Comparison of ENCODE assay signal across 19 cellular contexts in genomic region chr16:56233795-56234566, GRCh38. TPM values are rescaled to one million over a fixed set of nuclear protein-coding genes. Genes with fewer than 3 reads are reported as not detected.
DNase-seq lines count a peak whose midpoint lies in the region; ATAC-seq and TF ChIP-seq lines count a peak whose summit lies in the region.
"Had no signal": no experiment of that assay in that cellular context is flagged by ENCODE, and none has a peak within 500 bp of the region (broad histone marks: within the 10 kb centered on the region; RNA-seq: fewer than 3 reads in every experiment).

No MANE protein-coding gene starts in this region.

- H3K9me3 Mint-ChIP-seq in CD14-positive monocyte, result no peaks in the 10 kb centered on the region

- TF ChIP-seq POLR2A in right lobe of liver (IDR thresholded peaks at IDR 0.05), result no peak
- TF ChIP-seq POLR2A in ovary (IDR thresholded peaks at IDR 0.05), result no peak

- peaks cover 0 to 45% (median 10%) of the 10 kb centered on the region in 4 donors for H3K4me1 ChIP-seq in right lobe of liver
- H3K4me1 ChIP-seq in ovary (ENCODE audit: insufficient read depth), result peaks cover 2% of the 10 kb centered on the region

- H3K27ac ChIP-seq in cingulate gyrus (ENCODE audit: low read depth, low read length), result peak overlapping the region; percentile 62
- H3K27ac ChIP-seq in right lobe of liver, result peak overlapping the region in 2 of 3 donors; percentile 58 to 85
- no peak overlapping the region for H3K27ac ChIP-seq in ovary
- H3K27ac ChIP-seq: C4-2B, HL-60 had no signal

- DNase-seq in CD1c-positive myeloid dendritic cell (ENCODE audit: extremely low spot score) (peak; percentile 10), MV-4-11 (lab: John Stamatoyannopoulos, UW) (peak; percentile 41), right lobe of liver (peak; percentile 55 to 80 (median 80)), dedifferentiated amniotic fluid mesenchymal stem cell (ENCODE audit: extremely low spot score) (no peak), CD14-positive monocyte (ENCODE audit: low spot score) (no peak), ovary (no peak), nucleus accumbens (lab: John Stamatoyannopoulos, UW) (no peak)
- DNase-seq: DMS53, GF-D8, KG1, NCI-H1694, NCI-H2081, NCI-H2171 treated with DMSO at 0.1 percent for 48 hours, NCI-H524 treated with DMSO at 0.1 percent for 48 hours, RPMI8226, SHP77 had no signal

- TF ChIP-seq CTCF in right lobe of liver (IDR thresholded peaks at IDR 0.05), result no peak
- TF ChIP-seq CTCF in CD14-positive monocyte (IDR thresholded peaks at IDR 0.05), result no peak
- TF ChIP-seq CTCF in ovary (IDR thresholded peaks at IDR 0.05), result no peak

- intact Hi-C loops in right lobe of liver (cut with DNase I) (no loop called here), CD14-positive monocyte (cut with micrococcal nuclease) (no loop called here), ovary (cut with DNase I) (no loop called here)

- H3K36me3 Mint-ChIP-seq in CD14-positive monocyte, result no peaks in the 10 kb centered on the region

- H3K4me1 Mint-ChIP-seq in CD14-positive monocyte, result no peaks in the 10 kb centered on the region

- peak; percentile 75 to 83 (median 77) for ATAC-seq in right lobe of liver

- H3K4me3 ChIP-seq in right lobe of liver (peak overlapping the region in 1 of 3 donors; percentile 53), ovary (no peak overlapping the region)

- H3K27me3 ChIP-seq in right lobe of liver, result no peaks in the 10 kb centered on the region
- no peaks in the 10 kb centered on the region for H3K27me3 ChIP-seq in ovary

- H3K9me3 ChIP-seq in right lobe of liver (no peaks in the 10 kb centered on the region), ovary (no peaks in the 10 kb centered on the region)

- no peak for TF ChIP-seq EP300 in ovary (IDR thresholded peaks at IDR 0.05)

- 0% methylated on average over 1 of the region's 2 CpGs for WGBS in right lobe of liver (ENCODE audit: insufficient coverage, low coverage, low lambda C conversion rate, missing lambda C conversion rate)
- WGBS in ovary, 3 donors, result 66 to 90% (median 85%) methylated on average over 2 of the region's 2 CpGs

- H3K27me3 Mint-ChIP-seq in CD14-positive monocyte (ENCODE audit: low read depth in 3 of 3), result peaks cover 3 to 4% (median 3%) of the 10 kb centered on the region in 3 donors

- H3K36me3 ChIP-seq in right lobe of liver, result no peaks in the 10 kb centered on the region
- no peaks in the 10 kb centered on the region for H3K36me3 ChIP-seq in ovary

- H3K27ac Mint-ChIP-seq in CD14-positive monocyte, result no peak overlapping the region

- no peak overlapping the region for H3K4me3 Mint-ChIP-seq in CD14-positive monocyte

RNA-seq across cellular contexts. Expression of gene GNAO1, which starts 42.7 kb away (rescaled TPM):
- 10 to 100 TPM; 18.2 to 45.1 (median 21.5) TPM for total RNA-seq in right lobe of liver
- polyA plus RNA-seq in CD14-positive monocyte, result not detected
- 1 to 10 TPM in 6 of 7 donors, under 1 TPM in 1; 0.72 to 5.6 (median 2.7) TPM for total RNA-seq in ovary
- 1 to 10 TPM; 1.1 to 3.8 TPM for polyA plus RNA-seq in ovary

Comparison
In these comparisons a context has a peak if more than half of its experiments do, and no peak if none do; other contexts are left out.
1. DNase-seq: peak in CD1c-positive myeloid dendritic cell (single experiment), MV-4-11 (single experiment) and right lobe of liver (3 of 3); none in dedifferentiated amniotic fluid mesenchymal stem cell (single experiment), CD14-positive monocyte (single experiment), ovary (0 of 5) and nucleus accumbens (0 of 56).
2. H3K27ac ChIP-seq: peak in cingulate gyrus (single experiment) and right lobe of liver (2 of 3); none in ovary (0 of 2).